22 cellular contexts compared by ENCODE assay signal in genomic region chr19:9054768-9055167, GRCh38. TPM values are rescaled to one million over a fixed set of nuclear protein-coding genes. Genes with fewer than 3 reads are reported as not detected.
A peak's percentile ranks its signal among the peaks of the same experiment; 100 is the strongest.
DNase-seq lines count a peak whose midpoint lies in the region; ATAC-seq lines count a peak whose summit lies in the region.
"Had no signal": no experiment of that assay in that cellular context is flagged by ENCODE, and none has a peak within 500 bp of the region (broad histone marks: within the 10 kb centered on the region; RNA-seq: fewer than 3 reads in every experiment).

No MANE protein-coding gene starts in this region.

- peaks cover 11% of the 10 kb centered on the region; the same call in 1 of the 2 replicates for H3K4me1 ChIP-seq in SJSA1 (replicated peaks)
- H3K4me1 ChIP-seq: gastrocnemius medialis, uterus had no signal

- 0 out of 2 replicates have a peak overlapping the region, but pooled peaks have one; percentile 32 for H3K27ac ChIP-seq in SJSA1
- H3K27ac ChIP-seq: C4-2B, gastrocnemius medialis had no signal

- no peaks in the 10 kb centered on the region; the same call in 1 of the 2 replicates for H3K9me3 ChIP-seq in SJSA1 (replicated peaks)
- H3K9me3 ChIP-seq: gastrocnemius medialis, uterus had no signal

- ATAC-seq in GM18519 (IDR thresholded peaks at IDR 0.05; ENCODE audit: low FRiP score, unreplicated experiment): no peak
- ATAC-seq: activated T-cell treated with anti-CD3 and anti-CD28 coated beads, Interleukin-2, amount 50 U/mL, for 4 hours; gastrocnemius medialis had no signal

- no peaks in the 10 kb centered on the region for H3K27me3 ChIP-seq in SJSA1 (replicated peaks)
- H3K27me3 ChIP-seq: gastrocnemius medialis, uterus had no signal

- H3K4me3 ChIP-seq in SJSA1: no peak overlapping the region
- H3K4me3 ChIP-seq: gastrocnemius medialis, uterus had no signal

- DNase-seq in HPDE6-E6E7 (ENCODE audit: extremely low spot score): peak; percentile 66
- DNase-seq in SJSA1 (ENCODE audit: low read depth in 1 of 2, low spot score in 2 of 2): no peak
- peak; percentile 41 for DNase-seq in iPS-NIHi11 (ENCODE audit: low spot score)
- DNase-seq in ureter (ENCODE audit: low spot score): peak; percentile 56
- no peak for DNase-seq in GM03348 (ENCODE audit: low spot score)
- DNase-seq in NCI-H1694 (lab: John Stamatoyannopoulos, UW): no peak
- DNase-seq: activated CD4-positive, alpha-beta T cell treated with anti-CD3 and anti-CD28 coated beads, Interleukin-2, amount 10 ng/mL, durations not matched to agents 7 days and 5 days; activated naive CD8-positive, alpha-beta T cell treated with anti-CD3 and anti-CD28 coated beads, Interleukin-2, amount 10 ng/mL, durations not matched to agents 7 days and 5 days; activated T-cell treated with anti-CD3 and anti-CD28 coated beads, Interleukin-2, amount 50 U/mL, for 4 hours; effector memory CD4-positive, alpha-beta T cell; gastrocnemius medialis; midbrain; NCI-H1930; NCI-H526; stimulated activated naive CD4-positive, alpha-beta T cell; uterus had no signal

- no peaks in the 10 kb centered on the region for H3K36me3 ChIP-seq in SJSA1
- H3K36me3 ChIP-seq: gastrocnemius medialis, uterus had no signal

RNA-seq across cellular contexts. Expression of gene OR1M1, which starts 32.1 kb away (rescaled TPM):
- not detected in 2 replicates for total RNA-seq in SJSA1 (2014; rRNA removed; shearing (Covaris generic))
- total RNA-seq in ureter: not detected
- total RNA-seq: activated CD4-positive, alpha-beta T cell treated with anti-CD3 and anti-CD28 coated beads, Interleukin-2, amount 10 ng/mL, durations not matched to agents 7 days and 5 days; activated naive CD8-positive, alpha-beta T cell treated with anti-CD3 and anti-CD28 coated beads, Interleukin-2, amount 10 ng/mL, durations not matched to agents 7 days and 5 days; activated T-cell treated with anti-CD3 and anti-CD28 coated beads, Interleukin-2, amount 50 U/mL, for 4 hours; cardiac septum; gastrocnemius medialis; osteocyte; RPMI7951; skeletal muscle tissue; uterus had no signal

RNA-seq across cellular contexts. Expression of gene MUC16, which starts 44.6 kb away (rescaled TPM):
- total RNA-seq in SJSA1 (2014; rRNA removed; shearing (Covaris generic)): not detected in 2 replicates
- total RNA-seq in ureter: 0.18 TPM
- total RNA-seq: activated CD4-positive, alpha-beta T cell treated with anti-CD3 and anti-CD28 coated beads, Interleukin-2, amount 10 ng/mL, durations not matched to agents 7 days and 5 days; gastrocnemius medialis; osteocyte; RPMI7951; skeletal muscle tissue had no signal

RNA-seq across cellular contexts. Expression of gene OR7G2, which starts 52.5 kb away (rescaled TPM):
- not detected in 2 replicates for total RNA-seq in SJSA1 (2014; rRNA removed; shearing (Covaris generic))
- not detected for total RNA-seq in ureter
- total RNA-seq: activated CD4-positive, alpha-beta T cell treated with anti-CD3 and anti-CD28 coated beads, Interleukin-2, amount 10 ng/mL, durations not matched to agents 7 days and 5 days; activated naive CD8-positive, alpha-beta T cell treated with anti-CD3 and anti-CD28 coated beads, Interleukin-2, amount 10 ng/mL, durations not matched to agents 7 days and 5 days; activated T-cell treated with anti-CD3 and anti-CD28 coated beads, Interleukin-2, amount 50 U/mL, for 4 hours; cardiac septum; gastrocnemius medialis; osteocyte; RPMI7951; skeletal muscle tissue; uterus had no signal

Comparison
In these comparisons a context has a peak if more than half of its experiments do, and no peak if none do; other contexts are left out.
1. DNase-seq: peak in HPDE6-E6E7 (single experiment), iPS-NIHi11 (single experiment) and ureter (single experiment); none in SJSA1 (0 of 2), GM03348 (single experiment) and NCI-H1694 (single experiment).